ENCODE assay signal across 8 cellular contexts in the genomic region with DNA sequence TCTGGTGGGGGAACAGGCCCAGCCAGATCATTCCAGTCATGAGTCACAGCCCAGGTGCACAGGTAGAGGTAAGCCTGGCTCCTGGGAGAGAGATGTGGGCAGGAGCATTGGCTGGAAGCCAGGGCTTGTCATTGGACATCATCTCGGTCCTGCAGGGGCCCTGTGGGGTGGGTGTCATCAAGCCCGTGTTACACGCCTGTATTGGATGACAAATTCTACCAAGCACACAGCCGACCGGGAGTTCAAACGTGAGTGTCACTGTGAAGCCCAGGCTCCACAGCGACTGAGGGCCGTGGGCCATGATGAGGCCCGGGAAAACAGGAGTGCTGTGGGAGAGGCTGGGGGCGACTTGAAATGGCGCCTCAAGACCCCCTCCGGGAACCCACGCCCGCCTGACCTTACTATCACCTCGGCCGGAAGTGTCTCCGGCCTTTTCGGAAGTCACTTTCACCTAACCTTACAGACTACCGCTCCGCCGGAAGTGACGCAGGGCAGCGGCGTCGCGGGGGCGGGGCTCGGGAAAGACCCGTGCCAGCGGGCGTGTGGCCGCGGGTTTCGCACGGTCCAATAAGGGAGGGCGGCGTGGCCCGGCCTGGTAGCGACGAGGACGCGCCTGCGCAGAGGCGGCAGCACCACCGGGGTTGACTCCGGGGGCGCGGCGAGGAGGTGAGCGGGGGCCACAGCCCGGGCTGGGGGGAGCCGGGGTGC. TPM values are rescaled to one million over a fixed set of nuclear protein-coding genes. Genes with fewer than 3 reads are reported as not detected.
DNase-seq lines count a peak whose midpoint lies in the region; ATAC-seq and TF ChIP-seq lines count a peak whose summit lies in the region.

A gene (plus strand): TSS at position 629 of the 708 bp plus-strand sequence. CDS start 1,293 bp downstream, outside the sequence.

- peak within 1 kb of the TSS; percentile 93 for H3K27ac ChIP-seq in SK-N-MC
- H3K27ac ChIP-seq in gastroesophageal sphincter, result peak within 1 kb of the TSS; percentile 89 to 100 (median 97)
- H3K27ac ChIP-seq in suprapubic skin, result peak within 1 kb of the TSS; percentile 97

- DNase-seq in GM04504 (ENCODE audit: low read depth), result peak; percentile 95
- DNase-seq in HFFc6, result peak; percentile 94
- DNase-seq in NB4 (ENCODE audit: low read depth), result peak; percentile 98
- peak; percentile 66 for DNase-seq in SK-N-MC (ENCODE audit: low read depth, low spot score)
- peak; percentile 97 for DNase-seq in activated naive CD4-positive, alpha-beta T cell treated with anti-CD3 and anti-CD28 coated beads, Interleukin-2, amount 10 ng/mL, durations not matched to agents 7 days and 5 days
- DNase-seq in nucleus accumbens (lab: John Stamatoyannopoulos, UW), result peak; percentile 83 to 100 (median 98)
- DNase-seq in suprapubic skin (ENCODE audit: low spot score in 2 of 2), result peak; percentile 98

- H3K36me3 ChIP-seq in SK-N-MC (ENCODE audit: insufficient read depth, low read length) (peaks cover 9% of the 10 kb centered on the region; the same call in 1 of the 2 replicates), gastroesophageal sphincter (peaks cover 0 to 55% of the 10 kb centered on the region in 2 donors), suprapubic skin (peaks cover 32% of the 10 kb centered on the region)

- peaks cover 11% of the 10 kb centered on the region for H3K36me3 Mint-ChIP-seq in HFFc6 (ENCODE audit: low read depth)
- peaks cover 32% of the 10 kb centered on the region for H3K36me3 Mint-ChIP-seq in activated naive CD4-positive, alpha-beta T cell treated with anti-CD3 and anti-CD28 coated beads, Interleukin-2, amount 10 ng/mL, durations not matched to agents 7 days and 5 days

- H3K4me1 Mint-ChIP-seq in HFFc6 (ENCODE audit: low read depth), result peaks cover 31% of the 10 kb centered on the region
- H3K4me1 Mint-ChIP-seq in activated naive CD4-positive, alpha-beta T cell treated with anti-CD3 and anti-CD28 coated beads, Interleukin-2, amount 10 ng/mL, durations not matched to agents 7 days and 5 days, result peaks cover 64% of the 10 kb centered on the region

- H3K9me3 ChIP-seq in SK-N-MC (ENCODE audit: low read depth, low read length), result no peaks in the 10 kb centered on the region
- H3K9me3 ChIP-seq in gastroesophageal sphincter, result no peaks in the 10 kb centered on the region
- no peaks in the 10 kb centered on the region for H3K9me3 ChIP-seq in suprapubic skin

- H3K4me1 ChIP-seq in gastroesophageal sphincter, result peaks cover 0 to 55% (median 37%) of the 10 kb centered on the region in 3 donors
- peaks cover 82% of the 10 kb centered on the region for H3K4me1 ChIP-seq in suprapubic skin

- no peak for TF ChIP-seq EP300 in gastroesophageal sphincter (IDR thresholded peaks at IDR 0.05)
- no peak for TF ChIP-seq EP300 in suprapubic skin (IDR thresholded peaks at IDR 0.05)

- CTCF ChIA-PET in activated naive CD4-positive, alpha-beta T cell treated with anti-CD3 and anti-CD28 coated beads, Interleukin-2, amount 10 ng/mL, durations not matched to agents 7 days and 5 days (lab: Charles Lee), result interaction anchor here (0.8 to 1.2 kb wide), 5 partner anchors 9 to 64 kb away, joined by 3 to 7 read pairs (median 4); a partner anchor contains a TSS

- no CpG with 5 or more reads among the region's 52 CpGs for WGBS in gastroesophageal sphincter (ENCODE audit: low coverage in 1 of 2), 2 donors
- WGBS in suprapubic skin, result 0% methylated on average over 11 of the region's 52 CpGs

- TF ChIP-seq CTCF in HFFc6 (IDR thresholded peaks at IDR 0.05) (no peak), NB4 (IDR thresholded peaks at IDR 0.05; ENCODE audit: low read depth, low read length) (no peak), gastroesophageal sphincter (IDR thresholded peaks at IDR 0.05) (no peak), suprapubic skin (IDR thresholded peaks at IDR 0.05) (no peak)

- H3K4me3 ChIP-seq in NB4 (ENCODE audit: low read depth, low read length) (peak within 1 kb of the TSS; percentile 85), SK-N-MC (peak within 1 kb of the TSS; percentile 99), gastroesophageal sphincter (peak within 1 kb of the TSS; percentile 76 to 95), suprapubic skin (peak within 1 kb of the TSS; percentile 84)

- peak; percentile 88 for ATAC-seq in gastroesophageal sphincter

- H3K9ac ChIP-seq in SK-N-MC (ENCODE audit: insufficient read length), result peak within 1 kb of the TSS; percentile 87

- TF ChIP-seq POLR2A in NB4 (IDR thresholded peaks at IDR 0.05; ENCODE audit: extremely low read depth, insufficient read length), result peak; percentile 89
- peak; percentile 79 to 83 for TF ChIP-seq POLR2A in gastroesophageal sphincter (IDR thresholded peaks at IDR 0.05)
- peak; percentile 61 to 86 for TF ChIP-seq POLR2A in suprapubic skin (IDR thresholded peaks at IDR 0.05)

- peak within 1 kb of the TSS; percentile 98 for H3K27ac Mint-ChIP-seq in HFFc6
- peak within 1 kb of the TSS; percentile 93 for H3K27ac Mint-ChIP-seq in activated naive CD4-positive, alpha-beta T cell treated with anti-CD3 and anti-CD28 coated beads, Interleukin-2, amount 10 ng/mL, durations not matched to agents 7 days and 5 days

- peaks cover 1% of the 10 kb centered on the region; the same call in 1 of the 2 replicates for H3K27me3 Mint-ChIP-seq in HFFc6 (ENCODE audit: insufficient read depth)
- H3K27me3 Mint-ChIP-seq in activated naive CD4-positive, alpha-beta T cell treated with anti-CD3 and anti-CD28 coated beads, Interleukin-2, amount 10 ng/mL, durations not matched to agents 7 days and 5 days, result no peaks in the 10 kb centered on the region

- peak within 1 kb of the TSS; percentile 90 for H3K4me3 Mint-ChIP-seq in HFFc6
- peak within 1 kb of the TSS; percentile 90 for H3K4me3 Mint-ChIP-seq in activated naive CD4-positive, alpha-beta T cell treated with anti-CD3 and anti-CD28 coated beads, Interleukin-2, amount 10 ng/mL, durations not matched to agents 7 days and 5 days

- no peaks in the 10 kb centered on the region for H3K9me3 Mint-ChIP-seq in HFFc6
- H3K9me3 Mint-ChIP-seq in activated naive CD4-positive, alpha-beta T cell treated with anti-CD3 and anti-CD28 coated beads, Interleukin-2, amount 10 ng/mL, durations not matched to agents 7 days and 5 days, result no peaks in the 10 kb centered on the region

- H3K27me3 ChIP-seq in gastroesophageal sphincter (no peaks in the 10 kb centered on the region), suprapubic skin (no peaks in the 10 kb centered on the region)

RNA-seq across cellular contexts. Expression of the gene that starts here (rescaled TPM):
- 10 to 100 TPM; 54.1 to 95.6 (median 73.1) TPM for total RNA-seq in HFFc6 (2021; fragmentation: NEBNext Ultra II Directional; extraction: Animal tissue kit (Norgen Biotek cat#: 25700))
- total RNA-seq in gastroesophageal sphincter (10 to 100 TPM; 45.5 to 78.3 (median 58.4) TPM), suprapubic skin (10 to 100 TPM; 43.9 to 64.7 (median 53.4) TPM)

Comparison
In these comparisons a context has a peak if more than half of its experiments do, and no peak if none do; other contexts are left out.
1. Peak in every context shown above with its lines: DNase-seq, ATAC-seq, H3K4me3 ChIP-seq and H3K27ac ChIP-seq.